ENCODE assay signal across 8 cellular contexts in the genomic region with DNA sequence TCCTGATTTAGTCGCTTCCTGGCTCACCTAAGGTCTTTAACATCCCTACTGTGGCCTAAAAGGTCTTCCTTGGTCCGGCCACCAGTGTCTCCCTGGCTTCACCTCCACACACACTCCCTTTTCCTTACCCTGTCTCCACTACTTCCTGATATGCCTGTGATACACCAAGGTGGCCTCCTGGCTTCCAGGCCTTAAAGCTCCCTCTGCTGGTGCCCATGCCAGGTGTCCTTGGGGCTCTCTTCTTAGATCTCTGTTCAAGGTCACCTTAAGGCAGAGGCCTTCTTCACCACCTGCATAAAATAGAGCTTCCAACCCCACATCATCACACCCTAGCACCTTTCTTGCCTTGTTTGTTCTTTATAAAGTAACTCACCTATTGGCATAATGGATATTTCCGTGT.
A peak's percentile ranks its signal among the peaks of the same experiment; 100 is the strongest.
DNase-seq lines count a peak whose midpoint lies in the region; ATAC-seq and TF ChIP-seq lines count a peak whose summit lies in the region.

No MANE protein-coding gene starts in this region.

- no peaks in the 10 kb centered on the region for H3K36me3 Mint-ChIP-seq in activated CD8-positive, alpha-beta T cell treated with anti-CD3 and anti-CD28 coated beads for 36 hours (ENCODE audit: low read depth)
- no peaks in the 10 kb centered on the region for H3K36me3 Mint-ChIP-seq in activated CD8-positive, alpha-beta T cell treated with anti-CD3 and anti-CD28 coated beads, Interleukin-2, amount 10 ng/mL, durations not matched to agents 7 days and 5 days (ENCODE audit: low read depth)
- H3K36me3 Mint-ChIP-seq in naive thymus-derived CD4-positive, alpha-beta T cell: no peaks in the 10 kb centered on the region

- no peak for ATAC-seq in activated CD8-positive, alpha-beta T cell treated with anti-CD3 and anti-CD28 coated beads for 36 hours
- ATAC-seq in activated CD8-positive, alpha-beta T cell treated with anti-CD3 and anti-CD28 coated beads, Interleukin-2, amount 10 ng/mL, durations not matched to agents 7 days and 5 days: no peak
- ATAC-seq in GM21786 (IDR thresholded peaks at IDR 0.05; ENCODE audit: unreplicated experiment): no peak
- no peak for ATAC-seq in naive thymus-derived CD4-positive, alpha-beta T cell

- H4K20me1 ChIP-seq in smooth muscle cell (ENCODE audit: low read depth): peaks cover 6% of the 10 kb centered on the region

- POLR2A ChIA-PET in activated CD8-positive, alpha-beta T cell treated with anti-CD3 and anti-CD28 coated beads for 36 hours (lab: Charles Lee): no interaction called here
- POLR2A ChIA-PET in activated CD8-positive, alpha-beta T cell treated with anti-CD3 and anti-CD28 coated beads, Interleukin-2, amount 10 ng/mL, durations not matched to agents 7 days and 5 days (lab: Charles Lee): no interaction called here
- POLR2A ChIA-PET in naive thymus-derived CD4-positive, alpha-beta T cell (lab: Charles Lee): no interaction called here

- H3K9me3 ChIP-seq in smooth muscle cell (replicated peaks; ENCODE audit: low read depth): no peaks in the 10 kb centered on the region
- H3K9me3 ChIP-seq in naive thymus-derived CD4-positive, alpha-beta T cell (ENCODE audit: control insufficient read depth in 2 of 3, low read length in 3 of 3): no peaks in the 10 kb centered on the region

- H3K4me1 Mint-ChIP-seq in activated CD8-positive, alpha-beta T cell treated with anti-CD3 and anti-CD28 coated beads for 36 hours (ENCODE audit: low read depth): no peaks in the 10 kb centered on the region
- H3K4me1 Mint-ChIP-seq in activated CD8-positive, alpha-beta T cell treated with anti-CD3 and anti-CD28 coated beads, Interleukin-2, amount 10 ng/mL, durations not matched to agents 7 days and 5 days (ENCODE audit: low read depth): no peaks in the 10 kb centered on the region
- no peaks in the 10 kb centered on the region for H3K4me1 Mint-ChIP-seq in naive thymus-derived CD4-positive, alpha-beta T cell

- H2AFZ ChIP-seq in smooth muscle cell (ENCODE audit: low read depth): no peak overlapping the region

- no peaks in the 10 kb centered on the region for H3F3A ChIP-seq in smooth muscle cell (ENCODE audit: low read depth)

- no peaks in the 10 kb centered on the region for H3K9me3 Mint-ChIP-seq in activated CD8-positive, alpha-beta T cell treated with anti-CD3 and anti-CD28 coated beads for 36 hours
- no peaks in the 10 kb centered on the region for H3K9me3 Mint-ChIP-seq in activated CD8-positive, alpha-beta T cell treated with anti-CD3 and anti-CD28 coated beads, Interleukin-2, amount 10 ng/mL, durations not matched to agents 7 days and 5 days (ENCODE audit: insufficient read depth)
- H3K9me3 Mint-ChIP-seq in naive thymus-derived CD4-positive, alpha-beta T cell: peaks cover 0 to 6% (median 1%) of the 10 kb centered on the region in 11 donors

- intact Hi-C loops in activated CD8-positive, alpha-beta T cell treated with anti-CD3 and anti-CD28 coated beads for 36 hours (cut with micrococcal nuclease): no loop called here
- intact Hi-C loops in naive thymus-derived CD4-positive, alpha-beta T cell (cut with micrococcal nuclease): no loop called here

- no peaks in the 10 kb centered on the region for H3K36me3 ChIP-seq in smooth muscle cell (ENCODE audit: low read depth)
- H3K36me3 ChIP-seq in naive thymus-derived CD4-positive, alpha-beta T cell (ENCODE audit: control insufficient read depth in 2 of 3, insufficient read depth in 3 of 3, low read length in 3 of 3): no peaks in the 10 kb centered on the region

- no peaks in the 10 kb centered on the region for H3K27me3 ChIP-seq in smooth muscle cell (ENCODE audit: low read depth)
- no peaks in the 10 kb centered on the region for H3K27me3 ChIP-seq in naive thymus-derived CD4-positive, alpha-beta T cell (ENCODE audit: control insufficient read depth in 2 of 2, insufficient read depth in 2 of 2, low read length in 2 of 2)

- H3K27ac Mint-ChIP-seq in activated CD8-positive, alpha-beta T cell treated with anti-CD3 and anti-CD28 coated beads for 36 hours: no peak overlapping the region
- no peak overlapping the region for H3K27ac Mint-ChIP-seq in activated CD8-positive, alpha-beta T cell treated with anti-CD3 and anti-CD28 coated beads, Interleukin-2, amount 10 ng/mL, durations not matched to agents 7 days and 5 days
- H3K27ac Mint-ChIP-seq in naive thymus-derived CD4-positive, alpha-beta T cell: no peak overlapping the region

- no peak overlapping the region for H3K27ac ChIP-seq in smooth muscle cell (ENCODE audit: low read depth)
- no peak overlapping the region for H3K27ac ChIP-seq in naive thymus-derived CD4-positive, alpha-beta T cell (ENCODE audit: low read depth, low read length)

- TF ChIP-seq CTCF in activated CD8-positive, alpha-beta T cell treated with anti-CD3 and anti-CD28 coated beads for 36 hours (IDR thresholded peaks at IDR 0.05): no peak
- peak; percentile 65 for TF ChIP-seq CTCF in choroid plexus epithelial cell (conservative IDR thresholded peaks at IDR 0.05; ENCODE audit: low read depth, low read length)
- peak; percentile 29 for TF ChIP-seq CTCF in smooth muscle cell (IDR thresholded peaks at IDR 0.05; ENCODE audit: borderline replicate concordance, insufficient read depth, poor library complexity, severe bottlenecking)

- H3K27me3 Mint-ChIP-seq in activated CD8-positive, alpha-beta T cell treated with anti-CD3 and anti-CD28 coated beads for 36 hours: peaks cover 4% of the 10 kb centered on the region
- H3K27me3 Mint-ChIP-seq in activated CD8-positive, alpha-beta T cell treated with anti-CD3 and anti-CD28 coated beads, Interleukin-2, amount 10 ng/mL, durations not matched to agents 7 days and 5 days (ENCODE audit: low read depth): no peaks in the 10 kb centered on the region
- H3K27me3 Mint-ChIP-seq in naive thymus-derived CD4-positive, alpha-beta T cell: peaks cover 0 to 8% (median 0%) of the 10 kb centered on the region in 5 donors

- H3K4me1 ChIP-seq in smooth muscle cell (ENCODE audit: low read depth): peaks cover 8% of the 10 kb centered on the region
- no peaks in the 10 kb centered on the region for H3K4me1 ChIP-seq in naive thymus-derived CD4-positive, alpha-beta T cell (ENCODE audit: control insufficient read depth in 2 of 2, insufficient read depth in 2 of 2, low read length in 2 of 2)

- H3K4me3 ChIP-seq in choroid plexus epithelial cell (ENCODE audit: low read depth, low read length): no peak overlapping the region
- H3K4me3 ChIP-seq in smooth muscle cell: no peak overlapping the region
- H3K4me3 ChIP-seq in naive thymus-derived CD4-positive, alpha-beta T cell (ENCODE audit: low read length): no peak overlapping the region

- H3K4me3 Mint-ChIP-seq in activated CD8-positive, alpha-beta T cell treated with anti-CD3 and anti-CD28 coated beads for 36 hours: no peak overlapping the region
- no peak overlapping the region for H3K4me3 Mint-ChIP-seq in activated CD8-positive, alpha-beta T cell treated with anti-CD3 and anti-CD28 coated beads, Interleukin-2, amount 10 ng/mL, durations not matched to agents 7 days and 5 days
- no peak overlapping the region for H3K4me3 Mint-ChIP-seq in naive thymus-derived CD4-positive, alpha-beta T cell

- H3K9ac ChIP-seq in smooth muscle cell (ENCODE audit: low read depth): no peak overlapping the region

- CTCF ChIA-PET in activated CD8-positive, alpha-beta T cell treated with anti-CD3 and anti-CD28 coated beads for 36 hours (lab: Charles Lee): interaction anchor here (0.6 kb wide), 1 partner anchor 463 kb away, joined by 3 read pairs; no protein-coding TSS in a partner anchor
- CTCF ChIA-PET in activated CD8-positive, alpha-beta T cell treated with anti-CD3 and anti-CD28 coated beads, Interleukin-2, amount 10 ng/mL, durations not matched to agents 7 days and 5 days (lab: Charles Lee): no interaction called here
- CTCF ChIA-PET in naive thymus-derived CD4-positive, alpha-beta T cell (lab: Charles Lee): no interaction called here

- WGBS in smooth muscle cell (ENCODE audit: low lambda C conversion rate): 92% methylated on average over 3 of the region's 3 CpGs

- no peak overlapping the region for H3K4me2 ChIP-seq in smooth muscle cell

- H3K79me2 ChIP-seq in smooth muscle cell (ENCODE audit: low read depth): no peaks in the 10 kb centered on the region

- peak; percentile 11 for DNase-seq in activated CD8-positive, alpha-beta T cell treated with anti-CD3 and anti-CD28 coated beads for 36 hours
- DNase-seq in activated CD8-positive, alpha-beta T cell treated with anti-CD3 and anti-CD28 coated beads, Interleukin-2, amount 10 ng/mL, durations not matched to agents 7 days and 5 days: no peak
- DNase-seq in NCI-H460 (ENCODE audit: extremely low read depth, low read depth): peak; percentile 1
- peak; percentile 34 for DNase-seq in choroid plexus epithelial cell (ENCODE audit: low read depth)
- DNase-seq in smooth muscle cell (lab: John Stamatoyannopoulos, UW; ENCODE audit: unreplicated experiment): no peak
- no peak for DNase-seq in NCI-H1694 (lab: John Stamatoyannopoulos, UW)
- DNase-seq in naive thymus-derived CD4-positive, alpha-beta T cell: no peak

Comparison
In these comparisons a context has a peak if more than half of its experiments do, and no peak if none do; other contexts are left out.
1. DNase-seq: peak in activated CD8-positive, alpha-beta T cell treated with anti-CD3 and anti-CD28 coated beads for 36 hours (single experiment), NCI-H460 (single experiment) and choroid plexus epithelial cell (single experiment); none in activated CD8-positive, alpha-beta T cell treated with anti-CD3 and anti-CD28 coated beads, Interleukin-2, amount 10 ng/mL, durations not matched to agents 7 days and 5 days (single experiment), smooth muscle cell (single experiment), NCI-H1694 (single experiment) and naive thymus-derived CD4-positive, alpha-beta T cell (0 of 9).